In the genomic region with DNA sequence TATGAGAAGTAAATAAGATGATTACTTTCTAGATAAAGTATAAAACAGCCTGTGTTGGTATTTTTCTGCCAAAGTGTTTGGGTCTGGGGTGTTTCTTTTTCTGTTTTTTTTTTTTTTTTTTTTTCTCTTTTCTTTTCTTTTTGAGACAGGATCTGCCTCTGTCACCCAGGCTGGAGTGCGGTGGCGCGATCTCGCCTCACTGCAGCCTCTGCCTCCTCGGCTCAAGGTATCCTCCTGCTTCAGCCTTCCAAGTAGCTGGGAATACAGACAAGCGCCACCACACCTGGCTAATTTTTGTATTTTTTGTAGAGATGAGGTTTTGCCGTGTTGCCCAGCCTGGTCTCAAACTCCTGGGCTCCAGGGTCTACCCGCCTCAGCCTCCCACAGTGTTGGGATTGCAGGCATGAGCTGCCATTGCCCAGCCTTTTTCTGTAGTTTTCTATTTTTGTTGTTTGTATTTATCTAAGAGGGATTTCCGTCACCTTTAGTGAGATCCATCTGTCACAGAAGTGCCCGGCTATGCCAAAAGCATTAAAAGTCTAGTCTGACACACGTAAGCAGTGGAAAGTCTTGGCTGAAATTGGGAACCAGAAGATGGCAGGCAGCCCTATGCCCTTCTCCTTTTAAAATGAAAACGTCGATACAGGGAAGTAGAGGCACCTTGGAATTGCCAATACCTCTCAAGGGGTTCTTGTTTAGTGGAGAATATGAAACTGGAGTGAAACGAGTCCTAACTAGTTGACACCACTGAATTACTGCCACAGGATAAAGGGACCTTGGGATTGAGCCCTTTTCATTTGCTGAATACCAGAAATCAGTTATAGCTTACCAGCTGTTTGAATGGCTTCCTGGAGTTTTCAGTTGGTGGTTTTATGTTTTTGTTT, we compare ENCODE assay signal across 14 cellular contexts. TPM values are rescaled to one million over a fixed set of nuclear protein-coding genes. Genes with fewer than 3 reads are reported as not detected.
DNase-seq lines count a peak whose midpoint lies in the region; ATAC-seq lines count a peak whose summit lies in the region.
"Had no signal": no experiment of that assay in that cellular context is flagged by ENCODE, and none has a peak within 500 bp of the region (broad histone marks: within the 10 kb centered on the region; RNA-seq: fewer than 3 reads in every experiment).

No MANE protein-coding gene starts in this region.

- peak overlapping the region in 1 of 10 experiments; percentile 0; a peak in 1 of 20 replicates for H3K4me3 ChIP-seq in BLaER1 treated with 17β-estradiol and CSF1 and Interleukin-3, amounts not matched to agents 10 nM and 100 nM
- peak overlapping the region; percentile 27 for H3K4me3 ChIP-seq in CD8-positive, alpha-beta memory T cell (ENCODE audit: low read length)

- POLR2A ChIA-PET in CD8-positive, alpha-beta memory T cell (lab: Charles Lee), result interaction anchor here (0.6 to 2.1 kb wide), 2 partner anchors 15 to 1967 kb away, joined by 7 to 9 read pairs; a partner anchor contains a TSS

- H3K9me3 Mint-ChIP-seq in CD8-positive, alpha-beta memory T cell, result no peaks in the 10 kb centered on the region
- peaks cover 5% of the 10 kb centered on the region for H3K9me3 Mint-ChIP-seq in activated naive CD4-positive, alpha-beta T cell treated with anti-CD3 and anti-CD28 coated beads, Interleukin-2, amount 50 U/mL, for 24 hours
- no peaks in the 10 kb centered on the region for H3K9me3 Mint-ChIP-seq in naive B cell

- H3K27ac ChIP-seq in BLaER1 treated with 17β-estradiol and CSF1 and Interleukin-3, amounts not matched to agents 10 nM and 100 nM, result peak overlapping the region; percentile 15 to 72 (median 56); a peak in 14 of 22 replicates
- peak overlapping the region; percentile 33 for H3K27ac ChIP-seq in CD8-positive, alpha-beta memory T cell (ENCODE audit: low read depth, low read length)
- H3K27ac ChIP-seq: C4-2B, foreskin keratinocyte had no signal

- peak overlapping the region; percentile 52 to 84 (median 64) for H3K4me2 ChIP-seq in BLaER1 treated with 17β-estradiol and CSF1 and Interleukin-3, amounts not matched to agents 10 nM and 100 nM
- H3K4me2 ChIP-seq: SK-N-SH had no signal

- no peaks in the 10 kb centered on the region for H3K27me3 Mint-ChIP-seq in CD8-positive, alpha-beta memory T cell
- no peaks in the 10 kb centered on the region for H3K27me3 Mint-ChIP-seq in activated naive CD4-positive, alpha-beta T cell treated with anti-CD3 and anti-CD28 coated beads, Interleukin-2, amount 50 U/mL, for 24 hours
- no peaks in the 10 kb centered on the region for H3K27me3 Mint-ChIP-seq in naive B cell

- ATAC-seq in naive B cell (ENCODE audit: low read depth in 2 of 2), result no peak
- no peak for ATAC-seq in HG03565 (IDR thresholded peaks at IDR 0.05; ENCODE audit: unreplicated experiment)
- no peak for ATAC-seq in GM21360 (IDR thresholded peaks at IDR 0.05; ENCODE audit: unreplicated experiment)
- ATAC-seq: foreskin keratinocyte had no signal

- H3K9ac ChIP-seq in BLaER1 treated with 17β-estradiol and CSF1 and Interleukin-3, amounts not matched to agents 10 nM and 100 nM, result peak overlapping the region in 1 of 11 experiments; percentile 36; a peak in 1 of 22 replicates
- H3K9ac ChIP-seq: SK-N-SH had no signal

- peak overlapping the region; percentile 46 to 74 (median 64) for H3K4me3 Mint-ChIP-seq in CD8-positive, alpha-beta memory T cell
- H3K4me3 Mint-ChIP-seq in activated naive CD4-positive, alpha-beta T cell treated with anti-CD3 and anti-CD28 coated beads, Interleukin-2, amount 50 U/mL, for 24 hours, result peak overlapping the region; percentile 72
- H3K4me3 Mint-ChIP-seq in naive B cell, result no peak overlapping the region

- H3K36me3 ChIP-seq in BLaER1 treated with 17β-estradiol and CSF1 and Interleukin-3, amounts not matched to agents 10 nM and 100 nM, result peaks cover 38 to 65% (median 50%) of the 10 kb centered on the region in 11 experiments
- H3K36me3 ChIP-seq in CD8-positive, alpha-beta memory T cell (ENCODE audit: insufficient read depth, low read length), result peaks cover 8% of the 10 kb centered on the region

- peaks cover 0 to 10% (median 0%) of the 10 kb centered on the region in 11 experiments; a peak in 4 of 22 replicates for H3K9me3 ChIP-seq in BLaER1 treated with 17β-estradiol and CSF1 and Interleukin-3, amounts not matched to agents 10 nM and 100 nM (replicated peaks in 1 of 11)
- H3K9me3 ChIP-seq in CD8-positive, alpha-beta memory T cell (ENCODE audit: low read length), result no peaks in the 10 kb centered on the region
- H3K9me3 ChIP-seq: SK-N-SH had no signal

- peaks cover 27 to 67% (median 36%) of the 10 kb centered on the region in 10 experiments for H3K4me1 ChIP-seq in BLaER1 treated with 17β-estradiol and CSF1 and Interleukin-3, amounts not matched to agents 10 nM and 100 nM
- H3K4me1 ChIP-seq in CD8-positive, alpha-beta memory T cell (ENCODE audit: insufficient read depth, low read length), result peaks cover 52% of the 10 kb centered on the region
- H3K4me1 ChIP-seq: foreskin keratinocyte had no signal

- peak overlapping the region; percentile 90 to 96 (median 94) for H3K27ac Mint-ChIP-seq in CD8-positive, alpha-beta memory T cell
- H3K27ac Mint-ChIP-seq in activated naive CD4-positive, alpha-beta T cell treated with anti-CD3 and anti-CD28 coated beads, Interleukin-2, amount 50 U/mL, for 24 hours, result peak overlapping the region; percentile 90
- H3K27ac Mint-ChIP-seq in naive B cell, result peak overlapping the region; percentile 31 to 79 (median 48)

- H4K20me1 ChIP-seq in BLaER1 treated with 17β-estradiol and CSF1 and Interleukin-3, amounts not matched to agents 10 nM and 100 nM, result peaks cover 0 to 33% (median 0%) of the 10 kb centered on the region in 11 experiments; a peak in 8 of 22 replicates

- no peaks in the 10 kb centered on the region for H3K27me3 ChIP-seq in BLaER1 treated with 17β-estradiol and CSF1 and Interleukin-3, amounts not matched to agents 10 nM and 100 nM
- no peaks in the 10 kb centered on the region for H3K27me3 ChIP-seq in CD8-positive, alpha-beta memory T cell (ENCODE audit: insufficient read depth, low read length, poor library complexity, severe bottlenecking)
- H3K27me3 ChIP-seq: foreskin keratinocyte had no signal

- CTCF ChIA-PET in CD8-positive, alpha-beta memory T cell (lab: Charles Lee), result interaction anchor here (1.1 to 3.0 kb wide), 3 partner anchors 14 to 157 kb away, joined by 4 to 12 read pairs (median 4); a partner anchor contains a TSS

- no peak for DNase-seq in CD8-positive, alpha-beta memory T cell
- no peak for DNase-seq in naive B cell
- no peak for DNase-seq in glomerular visceral epithelial cell (ENCODE audit: extremely low spot score)
- DNase-seq in NCI-H2081 (lab: John Stamatoyannopoulos, UW), result no peak
- DNase-seq: amniotic stem cell, foreskin keratinocyte, NCI-H1436, NCI-H774, SK-N-SH had no signal

- peaks cover 0 to 34% (median 0%) of the 10 kb centered on the region in 3 donors for H3K36me3 Mint-ChIP-seq in CD8-positive, alpha-beta memory T cell
- peaks cover 8% of the 10 kb centered on the region for H3K36me3 Mint-ChIP-seq in activated naive CD4-positive, alpha-beta T cell treated with anti-CD3 and anti-CD28 coated beads, Interleukin-2, amount 50 U/mL, for 24 hours
- H3K36me3 Mint-ChIP-seq in naive B cell, result peaks cover 6% of the 10 kb centered on the region in 2 donors

- H3K4me1 Mint-ChIP-seq in CD8-positive, alpha-beta memory T cell, result peaks cover 66 to 74% (median 72%) of the 10 kb centered on the region in 3 donors
- H3K4me1 Mint-ChIP-seq in activated naive CD4-positive, alpha-beta T cell treated with anti-CD3 and anti-CD28 coated beads, Interleukin-2, amount 50 U/mL, for 24 hours, result peaks cover 65% of the 10 kb centered on the region
- peaks cover 29 to 49% (median 33%) of the 10 kb centered on the region in 3 donors for H3K4me1 Mint-ChIP-seq in naive B cell

RNA-seq across cellular contexts. Expression of a gene that starts 14.0 kb away (rescaled TPM):
- 10 to 100 TPM; 59.2 to 59.8 TPM for total RNA-seq in CD8-positive, alpha-beta memory T cell
- polyA plus RNA-seq in CD8-positive, alpha-beta memory T cell, result 131 TPM
- 100 to 1,000 TPM in 5 of 6 donors, 10 to 100 TPM in 1; 94.3 to 152 (median 115) TPM for polyA plus RNA-seq in naive B cell (ENCODE audit: low read depth in 6 of 6)

Comparison
In these comparisons a context has a peak if more than half of its experiments do, and no peak if none do; other contexts are left out.
1. H3K4me3 Mint-ChIP-seq: peak in CD8-positive, alpha-beta memory T cell (7 of 7) and activated naive CD4-positive, alpha-beta T cell treated with anti-CD3 and anti-CD28 coated beads, Interleukin-2, amount 50 U/mL, for 24 hours (single experiment); none in naive B cell (0 of 8).
2. Peak in every context shown above with its lines, with median percentiles within 50 percentile points of each other: H3K27ac Mint-ChIP-seq.